28 cellular contexts compared by ENCODE assay signal in genomic region chr3:156745766-156746165, GRCh38.
"Had no signal": no experiment of that assay in that cellular context is flagged by ENCODE, and none has a peak within 500 bp of the region (broad histone marks: within the 10 kb centered on the region; RNA-seq: fewer than 3 reads in every experiment).

No MANE protein-coding gene starts in this region.

- H3K4me3 Mint-ChIP-seq: mesothelial cell of epicardium; naive thymus-derived CD4-positive, alpha-beta T cell; natural killer cell treated with Interleukin-12 subunit alpha and Interleukin-12 subunit beta and Interleukin-15 and Interleukin-18, amount 100 ng/mL, for 72 hours; neural crest cell; stimulated activated naive B cell treated with anti-CD40 and anti-IgM and Interleukin-4, amounts not matched to agents 10 μg/mL and 1 μg/mL and 100 μg/mL, for 72 hours had no signal

- H3K9me3 ChIP-seq: left ventricle myocardium inferior, pancreas, prostate gland, suprapubic skin, thoracic aorta, tibial artery, upper lobe of right lung had no signal

- H3K4me3 ChIP-seq: hepatocyte, left ventricle myocardium inferior, lung, pancreas, prostate gland, skin epidermis, stomach, suprapubic skin, thoracic aorta, tibial artery, upper lobe of right lung had no signal

- DNase-seq: islet precursor cell; left ventricle myocardium inferior; mesendoderm; naive thymus-derived CD4-positive, alpha-beta T cell; nucleus accumbens; pancreas; posterior cingulate gyrus; retina; right cardiac atrium; stimulated activated CD4-positive, alpha-beta T cell treated with anti-CD3 and anti-CD28 coated beads, Interleukin-12 subunit alpha, Interleukin-12 subunit beta, amount 100 ng/mL, for 4 hours; stimulated activated CD4-positive, alpha-beta T cell treated with anti-CD3 and anti-CD28 coated beads, Interleukin-15, amount 100 ng/mL, for 24 hours; stimulated activated CD4-positive, alpha-beta T cell treated with anti-CD3 and anti-CD28 coated beads, Interleukin-2, amount 100 ng/mL, for 24 hours; stimulated activated CD4-positive, alpha-beta T cell treated with anti-CD3 and anti-CD28 coated beads, Interleukin-4, amount 100 ng/mL, for 1 hour; stimulated activated naive B cell treated with anti-CD40 and anti-IgM and Interleukin-4, amounts not matched to agents 10 μg/mL and 1 μg/mL and 100 μg/mL, for 72 hours; stimulated activated naive CD8-positive, alpha-beta T cell treated with anti-CD3 and anti-CD28 coated beads, Interleukin-15, Interleukin-2, amounts not matched to agents 100 U/mL and 50 U/mL, for 24 hours; stomach; tibial artery; trophoblast cell; upper lobe of right lung had no signal

- H3K4me1 ChIP-seq: pancreas, prostate gland, stomach, tibial artery, upper lobe of right lung had no signal

- H3K27ac Mint-ChIP-seq: mesothelial cell of epicardium; naive thymus-derived CD4-positive, alpha-beta T cell; natural killer cell treated with Interleukin-12 subunit alpha and Interleukin-12 subunit beta and Interleukin-15 and Interleukin-18, amount 100 ng/mL, for 72 hours; stimulated activated naive B cell treated with anti-CD40 and anti-IgM and Interleukin-4, amounts not matched to agents 10 μg/mL and 1 μg/mL and 100 μg/mL, for 72 hours had no signal

- H3K9me3 Mint-ChIP-seq: natural killer cell treated with Interleukin-12 subunit alpha and Interleukin-12 subunit beta and Interleukin-15 and Interleukin-18, amount 100 ng/mL, for 72 hours had no signal

- H3K27me3 ChIP-seq: hepatocyte, pancreas, stomach, suprapubic skin, tibial artery, upper lobe of right lung had no signal

- H3K36me3 ChIP-seq: left ventricle myocardium inferior, pancreas, prostate gland, stomach, suprapubic skin, thoracic aorta, tibial artery, upper lobe of right lung had no signal

- H3K27ac ChIP-seq: hepatocyte, left ventricle myocardium inferior, pancreas, prostate gland, skin epidermis, stomach, suprapubic skin, thoracic aorta, tibial artery, upper lobe of right lung had no signal

- ATAC-seq: naive thymus-derived CD4-positive, alpha-beta T cell; natural killer cell treated with Interleukin-12 subunit alpha and Interleukin-12 subunit beta and Interleukin-15 and Interleukin-18, amount 100 ng/mL, for 72 hours; pancreas; right cardiac atrium; stimulated activated naive B cell treated with anti-CD40 and anti-IgM and Interleukin-4, amounts not matched to agents 10 μg/mL and 1 μg/mL and 100 μg/mL, for 72 hours; stimulated activated naive CD8-positive, alpha-beta T cell treated with anti-CD3 and anti-CD28 coated beads, Interleukin-15, Interleukin-2, amounts not matched to agents 100 U/mL and 50 U/mL, for 24 hours; upper lobe of right lung had no signal

- H3K4me1 Mint-ChIP-seq: stimulated activated naive B cell treated with anti-CD40 and anti-IgM and Interleukin-4, amounts not matched to agents 10 μg/mL and 1 μg/mL and 100 μg/mL, for 72 hours had no signal
